In the genomic region with DNA sequence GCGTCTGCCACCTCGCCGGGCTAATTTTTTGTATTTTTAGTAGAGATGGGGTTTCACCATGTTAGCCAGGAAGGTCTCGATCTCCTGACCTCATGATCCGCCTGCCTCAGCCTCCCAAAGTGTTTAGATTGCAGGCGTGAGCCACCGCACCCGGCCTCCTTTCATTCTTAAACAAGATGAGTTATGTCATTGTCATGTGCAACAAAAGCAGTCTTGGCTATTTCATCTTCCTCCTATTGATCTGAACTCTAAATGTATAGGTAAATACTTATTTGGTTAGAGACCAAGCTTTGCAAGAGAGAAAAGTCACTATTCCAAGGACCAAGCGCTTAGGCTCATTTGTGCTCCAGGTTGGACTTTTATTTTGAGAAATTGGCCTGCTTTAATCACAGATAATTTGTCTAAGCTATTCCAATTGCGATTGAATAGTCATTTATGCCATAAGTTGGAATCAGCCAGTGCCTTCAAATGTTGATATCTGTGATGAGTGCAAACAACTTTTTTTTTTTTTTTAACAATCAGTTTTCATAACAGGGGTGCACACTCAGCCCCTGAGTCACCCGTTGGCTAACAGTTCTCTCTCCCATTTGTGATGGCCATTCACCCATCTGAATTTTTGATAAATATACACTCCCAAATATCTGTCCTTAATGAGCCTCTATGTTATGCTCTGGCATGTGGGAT, we compare ENCODE assay signal across 22 cellular contexts.
DNase-seq lines count a peak whose midpoint lies in the region; ATAC-seq and TF ChIP-seq lines count a peak whose summit lies in the region.
"Had no signal": no experiment of that assay in that cellular context is flagged by ENCODE, and none has a peak within 500 bp of the region (broad histone marks: within the 10 kb centered on the region; RNA-seq: fewer than 3 reads in every experiment).

No MANE protein-coding gene starts in this region.

- H3K27me3 ChIP-seq in OCI-LY1 (ENCODE audit: insufficient read depth, low read length) (no peaks in the 10 kb centered on the region), thyroid gland (no peaks in the 10 kb centered on the region)
- H3K27me3 ChIP-seq: dorsolateral prefrontal cortex, Peyer's patch had no signal

- peak overlapping the region; percentile 95 for H3K27ac ChIP-seq in OCI-LY1 (ENCODE audit: low read depth, low read length, poor library complexity, severe bottlenecking)
- no peak overlapping the region for H3K27ac ChIP-seq in thyroid gland
- H3K27ac ChIP-seq: dorsolateral prefrontal cortex, left ventricle myocardium inferior, Peyer's patch, thoracic aorta had no signal

- H3K4me2 ChIP-seq in OCI-LY1 (ENCODE audit: low read length) = no peak overlapping the region

- no peaks in the 10 kb centered on the region for H3K27me3 Mint-ChIP-seq in T-helper 2 cell treated with Interferon-gamma antibody and Interleukin-4, amounts not matched to agents 5 μg/mL and 100 μg/mL, for 36 hours (ENCODE audit: low read depth)
- H3K27me3 Mint-ChIP-seq in activated naive CD8-positive, alpha-beta T cell treated with anti-CD3 and anti-CD28 coated beads, Interleukin-2, amount 50 U/mL, for 24 hours = no peaks in the 10 kb centered on the region
- H3K27me3 Mint-ChIP-seq: central memory CD8-positive, alpha-beta T cell had no signal

- no peaks in the 10 kb centered on the region for H3K9me3 ChIP-seq in OCI-LY1 (ENCODE audit: low read length)
- no peaks in the 10 kb centered on the region for H3K9me3 ChIP-seq in thyroid gland
- H3K9me3 ChIP-seq: left ventricle myocardium inferior, Peyer's patch, thoracic aorta had no signal

- H3K4me3 ChIP-seq in OCI-LY1 (ENCODE audit: low read depth, low read length, poor library complexity, severe bottlenecking) = no peak overlapping the region
- no peak overlapping the region for H3K4me3 ChIP-seq in thyroid gland (replicated peaks in 1 of 3)
- H3K4me3 ChIP-seq: dorsolateral prefrontal cortex, left ventricle myocardium inferior, Peyer's patch, thoracic aorta had no signal

- intact Hi-C loops in thyroid gland (cut with DNase I) = no loop called here

- H3K4me3 Mint-ChIP-seq in T-helper 2 cell treated with Interferon-gamma antibody and Interleukin-4, amounts not matched to agents 5 μg/mL and 100 μg/mL, for 36 hours = no peak overlapping the region
- no peak overlapping the region for H3K4me3 Mint-ChIP-seq in activated naive CD8-positive, alpha-beta T cell treated with anti-CD3 and anti-CD28 coated beads, Interleukin-2, amount 50 U/mL, for 24 hours
- H3K4me3 Mint-ChIP-seq in stimulated activated effector memory CD8-positive, alpha-beta T cell treated with anti-CD3 and anti-CD28 coated beads, Interleukin-12 subunit alpha, Interleukin-12 subunit beta, amount 100 ng/mL, for 72 hours = no peak overlapping the region
- H3K4me3 Mint-ChIP-seq: central memory CD8-positive, alpha-beta T cell; nephron progenitor cell had no signal

- H3F3A ChIP-seq in OCI-LY1 (ENCODE audit: insufficient read depth, low read length) = no peaks in the 10 kb centered on the region

- H2AFZ ChIP-seq in OCI-LY1 (ENCODE audit: low read length) = no peak overlapping the region

- TF ChIP-seq CTCF in OCI-LY1 (IDR thresholded peaks at IDR 0.05; ENCODE audit: low read length) (no peak), thyroid gland (IDR thresholded peaks at IDR 0.05) (no peak)

- DNase-seq in T-helper 2 cell treated with Interferon-gamma antibody and Interleukin-4, amounts not matched to agents 5 μg/mL and 100 μg/mL, for 36 hours (ENCODE audit: low spot score) = no peak
- DNase-seq in T-helper 2 cell (no peak), Ammon's horn (ENCODE audit: low spot score) (no peak), thyroid gland (no peak)
- no peak for DNase-seq in activated naive CD8-positive, alpha-beta T cell treated with anti-CD3 and anti-CD28 coated beads, Interleukin-2, amount 50 U/mL, for 24 hours
- DNase-seq in stimulated activated effector memory CD8-positive, alpha-beta T cell treated with anti-CD3 and anti-CD28 coated beads, Interleukin-12 subunit alpha, Interleukin-12 subunit beta, amount 100 ng/mL, for 72 hours (ENCODE audit: low spot score in 2 of 2) = no peak
- DNase-seq: activated naive CD4-positive, alpha-beta T cell treated with Interleukin-2 at 50 U/mL for 16 hours; activated T-cell treated with anti-CD3 and anti-CD28 coated beads, Interleukin-2, amount 50 U/mL, for 1 hour; aorta; C1 segment of cervical spinal cord; Calu3; dorsolateral prefrontal cortex; foreskin melanocyte; left ventricle myocardium inferior; NCI-H1105; NCI-H510A; nephron progenitor cell had no signal

- H3K27ac Mint-ChIP-seq in T-helper 2 cell treated with Interferon-gamma antibody and Interleukin-4, amounts not matched to agents 5 μg/mL and 100 μg/mL, for 36 hours = peak overlapping the region; percentile 20
- H3K27ac Mint-ChIP-seq in activated naive CD8-positive, alpha-beta T cell treated with anti-CD3 and anti-CD28 coated beads, Interleukin-2, amount 50 U/mL, for 24 hours = peak overlapping the region; percentile 15
- H3K27ac Mint-ChIP-seq in stimulated activated effector memory CD8-positive, alpha-beta T cell treated with anti-CD3 and anti-CD28 coated beads, Interleukin-12 subunit alpha, Interleukin-12 subunit beta, amount 100 ng/mL, for 72 hours = no peak overlapping the region
- H3K27ac Mint-ChIP-seq: nephron progenitor cell had no signal

- TF ChIP-seq POLR2A in thyroid gland (IDR thresholded peaks at IDR 0.05) = no peak

- H3K9me2 ChIP-seq in OCI-LY1 (ENCODE audit: low read depth, low read length) = no peaks in the 10 kb centered on the region

- H3K4me1 Mint-ChIP-seq in T-helper 2 cell treated with Interferon-gamma antibody and Interleukin-4, amounts not matched to agents 5 μg/mL and 100 μg/mL, for 36 hours (ENCODE audit: low read depth) = peaks cover 45% of the 10 kb centered on the region
- peaks cover 75% of the 10 kb centered on the region for H3K4me1 Mint-ChIP-seq in activated naive CD8-positive, alpha-beta T cell treated with anti-CD3 and anti-CD28 coated beads, Interleukin-2, amount 50 U/mL, for 24 hours
- H3K4me1 Mint-ChIP-seq in stimulated activated effector memory CD8-positive, alpha-beta T cell treated with anti-CD3 and anti-CD28 coated beads, Interleukin-12 subunit alpha, Interleukin-12 subunit beta, amount 100 ng/mL, for 72 hours = peaks cover 55% of the 10 kb centered on the region

- H4K20me1 ChIP-seq in OCI-LY1 (ENCODE audit: insufficient read depth, low read length) = no peaks in the 10 kb centered on the region

- no peaks in the 10 kb centered on the region for H3K36me3 ChIP-seq in OCI-LY1 (ENCODE audit: insufficient read depth, low read length)
- no peaks in the 10 kb centered on the region for H3K36me3 ChIP-seq in thyroid gland
- H3K36me3 ChIP-seq: left ventricle myocardium inferior, Peyer's patch, thoracic aorta had no signal

- H3K9me3 Mint-ChIP-seq in T-helper 2 cell treated with Interferon-gamma antibody and Interleukin-4, amounts not matched to agents 5 μg/mL and 100 μg/mL, for 36 hours = no peaks in the 10 kb centered on the region
- no peaks in the 10 kb centered on the region for H3K9me3 Mint-ChIP-seq in activated naive CD8-positive, alpha-beta T cell treated with anti-CD3 and anti-CD28 coated beads, Interleukin-2, amount 50 U/mL, for 24 hours
- H3K9me3 Mint-ChIP-seq in stimulated activated effector memory CD8-positive, alpha-beta T cell treated with anti-CD3 and anti-CD28 coated beads, Interleukin-12 subunit alpha, Interleukin-12 subunit beta, amount 100 ng/mL, for 72 hours = no peaks in the 10 kb centered on the region
- H3K9me3 Mint-ChIP-seq: central memory CD8-positive, alpha-beta T cell; nephron progenitor cell had no signal

- H3K9ac ChIP-seq in OCI-LY1 (ENCODE audit: low read length) = no peak overlapping the region; the same call in 1 of the 2 replicates

- 97% methylated on average over 11 of the region's 11 CpGs for WGBS in thyroid gland, 2 donors

- no peak for ATAC-seq in activated naive CD8-positive, alpha-beta T cell treated with anti-CD3 and anti-CD28 coated beads, Interleukin-2, amount 50 U/mL, for 24 hours
- peak; percentile 22 for ATAC-seq in stimulated activated effector memory CD8-positive, alpha-beta T cell treated with anti-CD3 and anti-CD28 coated beads, Interleukin-12 subunit alpha, Interleukin-12 subunit beta, amount 100 ng/mL, for 72 hours
- ATAC-seq in HG03521 (IDR thresholded peaks at IDR 0.05; ENCODE audit: unreplicated experiment) = no peak

- peaks cover 86% of the 10 kb centered on the region for H3K4me1 ChIP-seq in OCI-LY1 (ENCODE audit: insufficient read depth, low read length, severe bottlenecking)
- peaks cover 15 to 31% of the 10 kb centered on the region in 2 donors for H3K4me1 ChIP-seq in thyroid gland

- H3K36me3 Mint-ChIP-seq in T-helper 2 cell treated with Interferon-gamma antibody and Interleukin-4, amounts not matched to agents 5 μg/mL and 100 μg/mL, for 36 hours (ENCODE audit: low read depth) = no peaks in the 10 kb centered on the region
- no peaks in the 10 kb centered on the region for H3K36me3 Mint-ChIP-seq in activated naive CD8-positive, alpha-beta T cell treated with anti-CD3 and anti-CD28 coated beads, Interleukin-2, amount 50 U/mL, for 24 hours (ENCODE audit: low read depth)
- peaks cover 4% of the 10 kb centered on the region for H3K36me3 Mint-ChIP-seq in stimulated activated effector memory CD8-positive, alpha-beta T cell treated with anti-CD3 and anti-CD28 coated beads, Interleukin-12 subunit alpha, Interleukin-12 subunit beta, amount 100 ng/mL, for 72 hours

- H3K79me2 ChIP-seq in OCI-LY1 (ENCODE audit: insufficient read depth, low read length) = no peaks in the 10 kb centered on the region
